29 cellular contexts compared by ENCODE assay signal in the genomic region with DNA sequence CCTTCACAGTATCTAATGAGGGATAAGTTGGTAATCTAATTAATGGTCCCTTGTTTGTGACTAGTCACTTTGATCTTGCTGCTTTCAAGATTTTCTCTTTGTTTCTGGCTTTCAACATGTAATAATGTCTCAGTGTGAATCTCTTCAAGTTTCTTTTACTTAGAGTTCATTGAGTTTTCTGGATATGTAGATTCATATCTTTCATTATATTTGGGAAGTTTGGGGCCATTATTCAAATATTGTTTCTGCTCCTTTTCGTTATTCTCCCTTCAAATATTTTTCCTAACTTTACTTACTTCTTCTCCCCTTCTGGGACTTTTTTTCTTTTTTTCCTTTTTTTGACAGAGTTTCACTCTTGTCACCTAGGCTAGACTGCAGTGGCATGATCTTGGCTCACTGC. TPM values are rescaled to one million over a fixed set of nuclear protein-coding genes. Genes with fewer than 3 reads are reported as not detected.
"Had no signal": no experiment of that assay in that cellular context is flagged by ENCODE, and none has a peak within 500 bp of the region (broad histone marks: within the 10 kb centered on the region; RNA-seq: fewer than 3 reads in every experiment).

No MANE protein-coding gene starts in this region.

- H3K4me3 ChIP-seq: colonic mucosa, coronary artery, dorsolateral prefrontal cortex, esophagus muscularis mucosa, esophagus squamous epithelium, gastrocnemius medialis, gastroesophageal sphincter, heart left ventricle, heart right ventricle had no signal

- H3K4me1 ChIP-seq: colonic mucosa, esophagus muscularis mucosa, esophagus squamous epithelium, foreskin keratinocyte, gastrocnemius medialis, gastroesophageal sphincter, heart left ventricle had no signal

- H3K4me3 Mint-ChIP-seq: dendritic cell treated with granulocyte-macrophage colony-stimulating factor and Interleukin-4, amounts not matched to agents 40 ng/mL and 50 ng/mL, for 4 days; effector memory CD8-positive, alpha-beta T cell had no signal

- ATAC-seq: effector memory CD8-positive, alpha-beta T cell; esophagus mucosa; foreskin keratinocyte; gastrocnemius medialis; gastroesophageal sphincter; heart left ventricle; heart right ventricle had no signal

- H3K27me3 Mint-ChIP-seq: dendritic cell treated with granulocyte-macrophage colony-stimulating factor and Interleukin-4, amounts not matched to agents 40 ng/mL and 50 ng/mL, for 4 days had no signal

- DNase-seq: colonic mucosa; cortex of kidney; dermis blood vessel endothelial cell; dorsolateral prefrontal cortex; effector CD4-positive, alpha-beta T cell; effector CD8-positive, alpha-beta T cell; effector memory CD4-positive, alpha-beta T cell; effector memory CD8-positive, alpha-beta T cell; erythroblast; esophagus squamous epithelium; foreskin fibroblast; foreskin keratinocyte; foreskin melanocyte; gastrocnemius medialis; glutamatergic neuron; head of caudate nucleus; heart left ventricle; heart right ventricle had no signal

- H3K27ac ChIP-seq: colonic mucosa, coronary artery, dorsolateral prefrontal cortex, epithelial cell of prostate, esophagus muscularis mucosa, esophagus squamous epithelium, foreskin keratinocyte, gastrocnemius medialis, gastroesophageal sphincter, heart left ventricle, heart right ventricle had no signal

- H3K27ac Mint-ChIP-seq: dendritic cell treated with granulocyte-macrophage colony-stimulating factor and Interleukin-4, amounts not matched to agents 40 ng/mL and 50 ng/mL, for 4 days; effector memory CD8-positive, alpha-beta T cell had no signal

- FAIRE-seq: endometrium, endothelial cell of umbilical vein, frontal cortex had no signal

- H3K9me3 ChIP-seq: colonic mucosa had no signal

- H3K27me3 ChIP-seq: colonic mucosa, dorsolateral prefrontal cortex, esophagus muscularis mucosa, esophagus squamous epithelium, foreskin keratinocyte, gastrocnemius medialis, gastroesophageal sphincter, heart left ventricle, heart right ventricle had no signal

- H3K36me3 ChIP-seq: colonic mucosa, esophagus muscularis mucosa, esophagus squamous epithelium, gastrocnemius medialis, gastroesophageal sphincter, heart left ventricle, heart right ventricle had no signal

RNA-seq across cellular contexts. Expression of gene APCDD1, which starts 50.3 kb away (rescaled TPM):
- total RNA-seq: dermis microvascular lymphatic vessel endothelial cell, epithelial cell of proximal tubule had no signal
